ENCODE assay signal across 13 cellular contexts in genomic region chr11:6636480-6636879, GRCh38.
"Had no signal": no experiment of that assay in that cellular context is flagged by ENCODE, and none has a peak within 500 bp of the region (broad histone marks: within the 10 kb centered on the region; RNA-seq: fewer than 3 reads in every experiment).

No MANE protein-coding gene starts in this region.

- H3K36me3 ChIP-seq: neutrophil, SJCRH30 had no signal

- H3K4me3 ChIP-seq: SJCRH30 had no signal

- H3K9me3 ChIP-seq: neutrophil, SJCRH30 had no signal

- H3K27me3 ChIP-seq: neutrophil, SJCRH30 had no signal

- DNase-seq: activated CD4-positive, alpha-beta T cell treated with anti-CD3 and anti-CD28 coated beads for 36 hours; activated CD8-positive, alpha-beta memory T cell treated with anti-CD3 and anti-CD28 coated beads, Interleukin-2, amount 50 U/mL, for 4 hours; activated CD8-positive, alpha-beta T cell treated with anti-CD3 and anti-CD28 coated beads for 36 hours; activated naive CD8-positive, alpha-beta T cell treated with anti-CD3 and anti-CD28 coated beads, Interleukin-2, amount 10 ng/mL, durations not matched to agents 7 days and 5 days; activated T-cell treated with anti-CD3 and anti-CD28 coated beads, Interleukin-2, amount 50 U/mL, for 72 hours; aorta; midbrain; naive B cell; posterior cingulate gyrus; SJCRH30; stimulated activated CD4-positive, alpha-beta T cell treated with anti-CD3 and anti-CD28 coated beads, Interleukin-4, amount 100 ng/mL, for 1 hour; trophoblast cell had no signal

- H3K27ac ChIP-seq: SJCRH30 had no signal

- ATAC-seq: activated CD4-positive, alpha-beta T cell treated with anti-CD3 and anti-CD28 coated beads for 36 hours; activated CD8-positive, alpha-beta T cell treated with anti-CD3 and anti-CD28 coated beads for 36 hours; activated T-cell treated with anti-CD3 and anti-CD28 coated beads, Interleukin-2, amount 50 U/mL, for 72 hours had no signal
